ENCODE assay signal across 2 cellular contexts in the genomic region with DNA sequence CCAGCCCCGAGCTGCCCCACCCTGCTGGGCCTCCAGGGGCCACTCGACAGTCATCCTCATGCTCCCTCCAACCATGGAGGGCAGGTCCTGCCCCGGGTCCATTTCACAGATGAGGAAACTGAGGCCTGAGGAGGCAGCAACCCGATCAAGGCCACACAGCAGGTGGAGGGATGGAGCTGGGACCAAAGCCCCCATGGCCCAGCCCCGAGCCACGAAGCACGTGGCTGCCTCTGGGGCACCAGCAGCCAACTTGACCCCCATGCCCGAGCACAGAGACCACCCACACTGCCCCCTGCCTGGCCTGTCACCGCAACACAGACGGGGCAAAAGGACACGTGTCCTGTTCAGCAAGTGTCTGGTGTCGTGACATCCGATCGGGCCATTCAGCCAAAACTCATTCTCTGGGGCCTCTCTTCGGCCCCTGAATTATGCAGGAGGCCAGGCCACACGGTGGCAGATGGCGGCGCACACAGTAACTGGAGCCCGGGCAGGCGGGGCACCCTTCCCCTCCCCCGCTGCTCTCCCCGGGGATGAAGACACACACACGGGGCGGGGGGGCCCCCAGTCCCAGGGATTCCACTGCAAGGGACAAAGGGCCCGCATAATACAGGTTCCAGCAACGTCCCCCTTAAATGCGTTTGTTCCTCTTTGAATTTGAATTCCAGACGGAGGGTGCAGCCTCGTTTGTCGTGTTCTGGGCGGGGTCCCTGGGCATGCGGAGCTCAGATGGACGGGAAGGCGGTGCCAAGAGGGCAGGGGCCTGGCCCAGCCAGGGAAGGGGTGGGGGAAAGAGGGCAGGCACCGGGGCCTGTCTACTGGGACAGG.
A peak's percentile ranks its signal among the peaks of the same experiment; 100 is the strongest.
TF ChIP-seq lines count a peak whose summit lies in the region.

No MANE protein-coding gene starts in this region.

TF ChIP-seq in Ishikawa, 13 proteins besides CTCF, POLR2A, EP300 and RAD21:
- TF ChIP-seq TEAD4 (IDR thresholded peaks at IDR 0.05) (peak; percentile 34; the same call in 1 of the 2 replicates), TAF1 (IDR thresholded peaks at IDR 0.05; ENCODE audit: low read depth) (no peak), YY1 (IDR thresholded peaks at IDR 0.05; ENCODE audit: low read depth) (no peak), ZBTB7A (IDR thresholded peaks at IDR 0.05; ENCODE audit: low read depth) (peak; percentile 84), CREB1 (IDR thresholded peaks at IDR 0.05; ENCODE audit: low read depth) (no peak), REST (IDR thresholded peaks at IDR 0.05; ENCODE audit: low read depth) (no peak), EGR1 (IDR thresholded peaks at IDR 0.05) (no peak), CEBPB (IDR thresholded peaks at IDR 0.05) (no peak), TCF12 (IDR thresholded peaks at IDR 0.05; ENCODE audit: low read depth) (peak; percentile 39), USF1 (IDR thresholded peaks at IDR 0.05) (no peak), MAX (IDR thresholded peaks at IDR 0.05) (peak; percentile 75)
TF ChIP-seq in Ishikawa: peak in this region for 4.

TF ChIP-seq in WTC11, 78 proteins besides CTCF, POLR2A, EP300 and RAD21:
- TF ChIP-seq FOXP4 (CRISPR knock-in tag; IDR thresholded peaks at IDR 0.05) (no peak), GTF2I (CRISPR knock-in tag; conservative IDR thresholded peaks at IDR 0.05) (peak; percentile 68; the same call in 1 of the 2 replicates), ZNF423 (CRISPR knock-in tag; IDR thresholded peaks at IDR 0.05) (peak; percentile 68; the same call in 1 of the 2 replicates), MAX (CRISPR knock-in tag; IDR thresholded peaks at IDR 0.05) (peak; percentile 41; the same call in 1 of the 2 replicates)
- TF ChIP-seq, protein P1, sequence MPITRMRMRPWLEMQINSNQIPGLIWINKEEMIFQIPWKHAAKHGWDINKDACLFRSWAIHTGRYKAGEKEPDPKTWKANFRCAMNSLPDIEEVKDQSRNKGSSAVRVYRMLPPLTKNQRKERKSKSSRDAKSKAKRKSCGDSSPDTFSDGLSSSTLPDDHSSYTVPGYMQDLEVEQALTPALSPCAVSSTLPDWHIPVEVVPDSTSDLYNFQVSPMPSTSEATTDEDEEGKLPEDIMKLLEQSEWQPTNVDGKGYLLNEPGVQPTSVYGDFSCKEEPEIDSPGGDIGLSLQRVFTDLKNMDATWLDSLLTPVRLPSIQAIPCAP (CRISPR knock-in tag; IDR thresholded peaks at IDR 0.05), result no peak
- TF ChIP-seq, protein P2, sequence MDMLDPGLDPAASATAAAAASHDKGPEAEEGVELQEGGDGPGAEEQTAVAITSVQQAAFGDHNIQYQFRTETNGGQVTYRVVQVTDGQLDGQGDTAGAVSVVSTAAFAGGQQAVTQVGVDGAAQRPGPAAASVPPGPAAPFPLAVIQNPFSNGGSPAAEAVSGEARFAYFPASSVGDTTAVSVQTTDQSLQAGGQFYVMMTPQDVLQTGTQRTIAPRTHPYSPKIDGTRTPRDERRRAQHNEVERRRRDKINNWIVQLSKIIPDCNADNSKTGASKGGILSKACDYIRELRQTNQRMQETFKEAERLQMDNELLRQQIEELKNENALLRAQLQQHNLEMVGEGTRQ (CRISPR knock-in tag; IDR thresholded peaks at IDR 0.05), result peak; percentile 25; the same call in 1 of the 2 replicates
TF ChIP-seq in WTC11: peak in this region for 4.
